Comparison of ENCODE assay signal across 1 cellular context in genomic region chr7:150961510-150962284, GRCh38.
TF ChIP-seq lines count a peak whose summit lies in the region.

No MANE protein-coding gene starts in this region.

TF ChIP-seq in K562, 482 proteins besides CTCF, POLR2A, EP300 and RAD21 (continued from another document and continues in another):
- TF ChIP-seq ZNF280B (CRISPR knock-in tag; IDR thresholded peaks at IDR 0.05) (no peak), ZNF507 (tag; conservative IDR thresholded peaks at IDR 0.05) (peak; percentile 42), RFX7 (CRISPR knock-in tag; IDR thresholded peaks at IDR 0.05) (peak; percentile 8; the same call in 1 of the 2 replicates), TBP (optimal IDR thresholded peaks at IDR 0.05; ENCODE audit: low read depth, low read length) (no peak), CREM (IDR thresholded peaks at IDR 0.05; ENCODE audit: low read depth) (peak; percentile 37; the same call in 1 of the 2 replicates), ZNF311 (CRISPR knock-in tag; IDR thresholded peaks at IDR 0.05) (no peak), ZNF175 (CRISPR knock-in tag; IDR thresholded peaks at IDR 0.05; ENCODE audit: low read depth) (peak; percentile 60; the same call in 1 of the 2 replicates), KLF6 (CRISPR knock-in tag; IDR thresholded peaks at IDR 0.05; ENCODE audit: borderline replicate concordance) (0 out of 2 replicates have a peak, but pooled peaks have one; percentile 10), KAT7 (CRISPR knock-in tag; IDR thresholded peaks at IDR 0.05; ENCODE audit: borderline replicate concordance) (0 out of 2 replicates have a peak, but pooled peaks have one; percentile 67), CHD7 (IDR thresholded peaks at IDR 0.05; ENCODE audit: low read depth, low read length) (no peak), SMAD3 (CRISPR knock-in tag; conservative IDR thresholded peaks at IDR 0.05) (no peak; the same call in 1 of the 2 replicates), ZNF696 (CRISPR knock-in tag; conservative IDR thresholded peaks at IDR 0.05) (no peak), RREB1 (CRISPR knock-in tag; IDR thresholded peaks at IDR 0.05) (no peak), KAT8 (IDR thresholded peaks at IDR 0.05; ENCODE audit: low read depth) (no peak), PTBP1 (IDR thresholded peaks at IDR 0.05; ENCODE audit: low read depth, low read length) (no peak), ATF2 (CRISPR knock-in tag; IDR thresholded peaks at IDR 0.05) (no peak), ZBED1 (IDR thresholded peaks at IDR 0.05) (no peak), POLR2H (tag; IDR thresholded peaks at IDR 0.05; ENCODE audit: low read depth) (no peak), ZNF277 (CRISPR knock-in tag; IDR thresholded peaks at IDR 0.05; ENCODE audit: borderline replicate concordance) (no peak), ARID3B (CRISPR knock-in tag; IDR thresholded peaks at IDR 0.05; ENCODE audit: borderline replicate concordance) (no peak), TRIM25 (IDR thresholded peaks at IDR 0.05; ENCODE audit: borderline replicate concordance) (no peak), POLR2G (IDR thresholded peaks at IDR 0.05; ENCODE audit: low read depth, low read length) (peak; percentile 70), NR2C1 (IDR thresholded peaks at IDR 0.05) (no peak), NR2C1 (tag; IDR thresholded peaks at IDR 0.05) (peak; percentile 98), NFYB (IDR thresholded peaks at IDR 0.05; ENCODE audit: extremely low read depth, insufficient read length) (no peak), RFX1 (IDR thresholded peaks at IDR 0.05) (no peak), ZNF395 (CRISPR knock-in tag; IDR thresholded peaks at IDR 0.05) (peak; percentile 45; the same call in 1 of the 2 replicates)
